ENCODE assay signal across 1 cellular context in the genomic region with DNA sequence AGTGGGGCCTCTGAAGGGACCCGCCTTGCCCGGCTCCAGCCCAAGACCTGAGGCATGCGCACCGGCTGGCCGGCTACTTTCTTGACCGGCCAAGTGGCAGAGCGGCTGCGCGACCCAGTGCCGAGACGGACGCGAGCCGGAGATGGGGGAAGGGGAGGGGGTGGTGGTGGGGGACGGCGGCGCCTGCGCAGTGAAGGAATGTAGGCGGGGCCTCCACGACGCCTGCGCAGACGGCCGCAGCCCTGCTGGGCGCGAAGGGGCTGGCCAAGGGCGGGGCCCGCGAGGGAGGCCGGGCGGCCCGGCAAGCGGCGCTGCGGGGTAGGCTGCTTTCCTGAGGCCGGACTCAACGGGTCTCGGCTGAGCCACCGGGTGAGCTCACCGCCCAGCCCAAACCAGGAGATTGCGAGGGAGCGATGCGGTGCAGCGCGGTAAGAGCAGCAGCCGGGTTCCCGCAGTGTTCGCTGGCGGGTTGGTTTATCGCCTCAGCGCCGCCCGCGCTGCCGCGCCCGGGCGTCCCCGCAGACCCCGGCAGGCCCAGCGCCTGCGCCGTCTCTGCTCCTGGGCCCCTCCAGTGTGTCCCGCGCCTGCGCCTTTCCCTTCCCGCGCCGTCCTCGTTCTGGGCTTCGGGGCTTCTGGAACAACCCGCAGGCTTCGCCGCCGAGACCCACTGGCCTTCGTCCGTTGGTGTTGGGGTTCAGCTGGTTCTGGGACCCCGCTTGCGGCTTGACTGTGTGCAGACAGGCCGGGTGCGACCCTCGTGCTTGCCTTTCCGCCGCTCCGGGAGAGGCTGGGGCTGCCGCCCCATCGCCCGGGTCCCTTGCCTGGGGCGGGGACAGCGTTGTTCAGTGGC.
TF ChIP-seq lines count a peak whose summit lies in the region.

Gene SPECC1L, plus strand, starts transcription at position 276 of the 850 bp plus-strand sequence. CDS start 31,401 bp downstream, outside the sequence.

TF ChIP-seq in GM12878, 131 proteins besides CTCF, POLR2A, EP300 and RAD21 (continued from another document):
- TF ChIP-seq STAT3 (IDR thresholded peaks at IDR 0.05; ENCODE audit: low read depth, low read length) (no peak), MEF2A (IDR thresholded peaks at IDR 0.05; ENCODE audit: insufficient read depth, low read depth, low read length) (no peak), ZNF217 (IDR thresholded peaks at IDR 0.05) (peak; percentile 53; the same call in 1 of the 2 replicates), HDAC6 (IDR thresholded peaks at IDR 0.05; ENCODE audit: unreplicated experiment) (no peak), DPF2 (IDR thresholded peaks at IDR 0.05) (peak; percentile 91), FOXM1 (IDR thresholded peaks at IDR 0.05; ENCODE audit: low read depth, low read length) (no peak)
- TF ChIP-seq, protein P1, sequence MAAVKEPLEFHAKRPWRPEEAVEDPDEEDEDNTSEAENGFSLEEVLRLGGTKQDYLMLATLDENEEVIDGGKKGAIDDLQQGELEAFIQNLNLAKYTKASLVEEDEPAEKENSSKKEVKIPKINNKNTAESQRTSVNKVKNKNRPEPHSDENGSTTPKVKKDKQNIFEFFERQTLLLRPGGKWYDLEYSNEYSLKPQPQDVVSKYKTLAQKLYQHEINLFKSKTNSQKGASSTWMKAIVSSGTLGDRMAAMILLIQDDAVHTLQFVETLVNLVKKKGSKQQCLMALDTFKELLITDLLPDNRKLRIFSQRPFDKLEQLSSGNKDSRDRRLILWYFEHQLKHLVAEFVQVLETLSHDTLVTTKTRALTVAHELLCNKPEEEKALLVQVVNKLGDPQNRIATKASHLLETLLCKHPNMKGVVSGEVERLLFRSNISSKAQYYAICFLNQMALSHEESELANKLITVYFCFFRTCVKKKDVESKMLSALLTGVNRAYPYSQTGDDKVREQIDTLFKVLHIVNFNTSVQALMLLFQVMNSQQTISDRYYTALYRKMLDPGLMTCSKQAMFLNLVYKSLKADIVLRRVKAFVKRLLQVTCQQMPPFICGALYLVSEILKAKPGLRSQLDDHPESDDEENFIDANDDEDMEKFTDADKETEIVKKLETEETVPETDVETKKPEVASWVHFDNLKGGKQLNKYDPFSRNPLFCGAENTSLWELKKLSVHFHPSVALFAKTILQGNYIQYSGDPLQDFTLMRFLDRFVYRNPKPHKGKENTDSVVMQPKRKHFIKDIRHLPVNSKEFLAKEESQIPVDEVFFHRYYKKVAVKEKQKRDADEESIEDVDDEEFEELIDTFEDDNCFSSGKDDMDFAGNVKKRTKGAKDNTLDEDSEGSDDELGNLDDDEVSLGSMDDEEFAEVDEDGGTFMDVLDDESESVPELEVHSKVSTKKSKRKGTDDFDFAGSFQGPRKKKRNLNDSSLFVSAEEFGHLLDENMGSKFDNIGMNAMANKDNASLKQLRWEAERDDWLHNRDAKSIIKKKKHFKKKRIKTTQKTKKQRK (IDR thresholded peaks at IDR 0.05; ENCODE audit: low read depth, low read length) = no peak
TF ChIP-seq in GM12878: peak in this region for 34.
